In genomic region chr17:45825792-45826191, GRCh38 we compare ENCODE assay signal across 33 cellular contexts. TPM values are rescaled to one million over a fixed set of nuclear protein-coding genes. Genes with fewer than 3 reads are reported as not detected.
"Had no signal": no experiment of that assay in that cellular context is flagged by ENCODE, and none has a peak within 500 bp of the region (broad histone marks: within the 10 kb centered on the region; RNA-seq: fewer than 3 reads in every experiment).

No MANE protein-coding gene starts in this region.

- ATAC-seq: activated CD4-positive, alpha-beta T cell treated with anti-CD3 and anti-CD28 coated beads for 36 hours; activated T-cell treated with anti-CD3 and anti-CD28 coated beads, Interleukin-2, amount 50 U/mL, for 4 hours; effector memory CD8-positive, alpha-beta T cell; esophagus mucosa; heart left ventricle; left cardiac atrium; mucosa of descending colon; right lobe of liver; T-helper 17 cell had no signal

- H3K4me3 ChIP-seq: heart left ventricle, mucosa of descending colon, ovary, right lobe of liver, skin epidermis, suprapubic skin, transverse colon, vagina had no signal

- H3K36me3 ChIP-seq: heart left ventricle, ovary, right lobe of liver, suprapubic skin, transverse colon, vagina had no signal

- H3K9me3 ChIP-seq: heart left ventricle, mucosa of descending colon, ovary, right lobe of liver, suprapubic skin, transverse colon, vagina had no signal

- FAIRE-seq: endothelial cell of umbilical vein, islet of Langerhans had no signal

- DNase-seq: activated B cell treated with CpG ODN at 0.5 μM for 24 hours; activated CD4-positive, alpha-beta T cell treated with anti-CD3 and anti-CD28 coated beads for 36 hours; activated CD4-positive, alpha-beta T cell treated with anti-CD3 and anti-CD28 coated beads, Interleukin-2, amount 50 U/mL, for 48 hours; activated CD8-positive, alpha-beta memory T cell treated with anti-CD3 and anti-CD28 coated beads, Interleukin-2, amount 50 U/mL, for 48 hours; activated naive CD4-positive, alpha-beta T cell; activated naive CD8-positive, alpha-beta T cell treated with anti-CD3 and anti-CD28 coated beads for 36 hours; activated T-cell treated with anti-CD3 and anti-CD28 coated beads, Interleukin-2, amount 50 U/mL, for 4 hours; dermis blood vessel endothelial cell; effector memory CD8-positive, alpha-beta T cell; foreskin melanocyte; heart left ventricle; left cardiac atrium; mesenchymal stem cell; mucosa of descending colon; naive B cell; ovary; right lobe of liver; stimulated activated CD4-positive, alpha-beta T cell treated with anti-CD3 and anti-CD28 coated beads, Interleukin-1b, Interleukin-23, amount 100 ng/mL, for 48 hours; SW 1271; T-helper 17 cell; transverse colon had no signal

- H3K4me1 ChIP-seq: heart left ventricle, right lobe of liver, suprapubic skin, transverse colon, vagina had no signal

- H3K27ac ChIP-seq: heart left ventricle, ovary, right lobe of liver, skin epidermis, suprapubic skin, transverse colon, vagina had no signal

- H3K27me3 ChIP-seq: ovary, right lobe of liver, vagina had no signal

RNA-seq across cellular contexts. Expression of gene SPPL2C, which starts 18.9 kb away (rescaled TPM):
- total RNA-seq: activated B cell treated with CpG ODN at 0.5 μM for 24 hours; activated CD4-positive, alpha-beta T cell treated with anti-CD3 and anti-CD28 coated beads for 36 hours; activated CD8-positive, alpha-beta memory T cell treated with anti-CD3 and anti-CD28 coated beads for 36 hours; activated naive CD8-positive, alpha-beta T cell treated with anti-CD3 and anti-CD28 coated beads for 36 hours; activated T-cell treated with anti-CD3 and anti-CD28 coated beads, Interleukin-2, amount 50 U/mL, for 4 hours; activated T-helper 2 cell treated with anti-CD3 and anti-CD28 coated beads, Interferon-gamma antibody, Interleukin-2, Interleukin-4, amounts not matched to agents 10 μg/mL and 5 μg/mL and 100 μg/mL, durations not matched to agents 14 hours and 24 hours and 36 hours; bronchial epithelial cell; chondrocyte; dermis blood vessel endothelial cell; endothelial cell of umbilical vein; esophagus mucosa; heart left ventricle; left cardiac atrium; lower leg skin; mucosa of descending colon; ovary; pulmonary artery endothelial cell; right lobe of liver; suprapubic skin; T-helper 17 cell; transverse colon; vagina had no signal

RNA-seq across cellular contexts. Expression of gene CRHR1, which starts 41.7 kb away (rescaled TPM):
- total RNA-seq: activated B cell treated with CpG ODN at 0.5 μM for 24 hours; activated CD4-positive, alpha-beta T cell treated with anti-CD3 and anti-CD28 coated beads for 36 hours; activated CD8-positive, alpha-beta memory T cell treated with anti-CD3 and anti-CD28 coated beads for 36 hours; activated naive CD8-positive, alpha-beta T cell treated with anti-CD3 and anti-CD28 coated beads for 36 hours; activated T-cell treated with anti-CD3 and anti-CD28 coated beads, Interleukin-2, amount 50 U/mL, for 4 hours; activated T-helper 2 cell treated with anti-CD3 and anti-CD28 coated beads, Interferon-gamma antibody, Interleukin-2, Interleukin-4, amounts not matched to agents 10 μg/mL and 5 μg/mL and 100 μg/mL, durations not matched to agents 14 hours and 24 hours and 36 hours; bronchial epithelial cell; chondrocyte; dermis blood vessel endothelial cell; endothelial cell of umbilical vein; left cardiac atrium; mucosa of descending colon; pulmonary artery endothelial cell; right lobe of liver; T-helper 17 cell; transverse colon had no signal
